ENCODE assay signal across 15 cellular contexts in the genomic region with DNA sequence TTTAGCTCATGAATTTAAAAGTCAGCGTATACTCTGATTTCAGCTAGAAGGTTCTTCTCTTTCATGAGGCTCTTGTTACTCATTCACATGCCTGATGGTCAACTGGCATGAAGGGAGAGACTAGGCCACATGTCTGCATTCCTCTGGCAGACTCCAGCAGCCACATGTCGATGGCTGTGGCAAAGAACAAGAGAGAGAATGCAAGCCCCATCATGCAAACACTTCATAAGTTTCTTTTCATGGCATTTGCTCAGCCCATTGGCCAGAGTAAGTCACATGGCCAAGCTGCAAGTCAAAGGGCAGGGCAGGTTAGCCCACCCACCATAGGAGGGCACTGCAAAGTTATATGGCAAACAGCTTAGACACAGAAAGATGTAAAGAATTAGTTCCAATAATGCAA. TPM values are rescaled to one million over a fixed set of nuclear protein-coding genes. Genes with fewer than 3 reads are reported as not detected.
DNase-seq lines count a peak whose midpoint lies in the region; ATAC-seq and TF ChIP-seq lines count a peak whose summit lies in the region.
"Had no signal": no experiment of that assay in that cellular context is flagged by ENCODE, and none has a peak within 500 bp of the region (broad histone marks: within the 10 kb centered on the region; RNA-seq: fewer than 3 reads in every experiment).

No MANE protein-coding gene starts in this region.

- H3K4me3 Mint-ChIP-seq in CD8-positive, alpha-beta T cell: no peak overlapping the region
- H3K4me3 Mint-ChIP-seq: naive thymus-derived CD4-positive, alpha-beta T cell had no signal

- POLR2A ChIA-PET in CD8-positive, alpha-beta T cell (lab: Charles Lee): no interaction called here

- ATAC-seq in HG02840 (IDR thresholded peaks at IDR 0.05; ENCODE audit: low FRiP score, unreplicated experiment): no peak
- ATAC-seq in CD8-positive, alpha-beta T cell: no peak
- ATAC-seq: naive thymus-derived CD4-positive, alpha-beta T cell; upper lobe of right lung had no signal

- H3K4me1 ChIP-seq in BE2C: peaks cover 8% of the 10 kb centered on the region
- no peaks in the 10 kb centered on the region for H3K4me1 ChIP-seq in CD8-positive, alpha-beta T cell (ENCODE audit: insufficient read depth, low read length)
- H3K4me1 ChIP-seq: upper lobe of right lung had no signal

- intact Hi-C loops in CD8-positive, alpha-beta T cell (cut with DNase I, micrococcal nuclease): loop anchor here in 1 of 2 experiments (10.0 kb wide), 1 partner anchor 588 kb away; no protein-coding TSS in a partner anchor

- H3K27me3 ChIP-seq in BE2C: no peaks in the 10 kb centered on the region
- no peaks in the 10 kb centered on the region for H3K27me3 ChIP-seq in CD8-positive, alpha-beta T cell (ENCODE audit: insufficient read depth, low read length)
- H3K27me3 ChIP-seq: ascending aorta, upper lobe of right lung had no signal

- H3K9me3 ChIP-seq in BE2C: no peaks in the 10 kb centered on the region
- no peaks in the 10 kb centered on the region for H3K9me3 ChIP-seq in CD8-positive, alpha-beta T cell (ENCODE audit: low read length)
- H3K9me3 ChIP-seq: ascending aorta, upper lobe of right lung had no signal

- no peak overlapping the region for H3K4me3 ChIP-seq in BE2C (ENCODE audit: low read depth, low read length)
- H3K4me3 ChIP-seq in CD8-positive, alpha-beta T cell (ENCODE audit: low read depth, low read length): no peak overlapping the region
- H3K4me3 ChIP-seq: ascending aorta, upper lobe of right lung had no signal

- H3K27ac Mint-ChIP-seq in CD8-positive, alpha-beta T cell: no peak overlapping the region
- H3K27ac Mint-ChIP-seq: naive thymus-derived CD4-positive, alpha-beta T cell had no signal

- H3K36me3 ChIP-seq in BE2C: peaks cover 16% of the 10 kb centered on the region; the same call in 1 of the 2 replicates
- no peaks in the 10 kb centered on the region for H3K36me3 ChIP-seq in CD8-positive, alpha-beta T cell (ENCODE audit: insufficient read depth, low read length)
- H3K36me3 ChIP-seq: ascending aorta, upper lobe of right lung had no signal

- H3K4me1 Mint-ChIP-seq in CD8-positive, alpha-beta T cell (ENCODE audit: low read depth): no peaks in the 10 kb centered on the region

- DNase-seq in BE2C (peak; percentile 13), KBM-7 (peak; percentile 36), amniotic epithelial cell (ENCODE audit: low read depth) (peak; percentile 42), kidney tubule cell (ENCODE audit: low spot score) (peak; percentile 96), iPS-NIHi7 (ENCODE audit: extremely low spot score) (no peak), D341Med (ENCODE audit: low spot score) (no peak)
- DNase-seq in CD8-positive, alpha-beta T cell: no peak
- DNase-seq: activated CD4-positive, CD25-positive, alpha-beta regulatory T cell treated with anti-CD3 and anti-CD28 coated beads, Interleukin-2, amount 50 U/mL, for 72 hours; DMS153; naive thymus-derived CD4-positive, alpha-beta T cell; stimulated activated CD4-positive, alpha-beta T cell treated with anti-CD3 and anti-CD28 coated beads, Interleukin-4, amount 100 ng/mL, for 4 hours; upper lobe of right lung had no signal

- in situ Hi-C loops in KBM-7 (cut with MboI; ENCODE audit: low pct_unique_long_range_greater_than_20kb, low sequenced_read_pairs): no loop called here

- no peak overlapping the region for H3K27ac ChIP-seq in CD8-positive, alpha-beta T cell (ENCODE audit: low read depth, low read length)
- H3K27ac ChIP-seq: ascending aorta, KMS-11, upper lobe of right lung had no signal

- H3K9me3 Mint-ChIP-seq in CD8-positive, alpha-beta T cell: no peaks in the 10 kb centered on the region

- CTCF ChIA-PET in CD8-positive, alpha-beta T cell (lab: Charles Lee): no interaction called here

- H3K27me3 Mint-ChIP-seq in CD8-positive, alpha-beta T cell (ENCODE audit: low read depth): no peaks in the 10 kb centered on the region
- H3K27me3 Mint-ChIP-seq: naive thymus-derived CD4-positive, alpha-beta T cell had no signal

- TF ChIP-seq CTCF in BE2C (IDR thresholded peaks at IDR 0.05; ENCODE audit: low read depth, low read length): no peak
- no peak for TF ChIP-seq CTCF in CD8-positive, alpha-beta T cell (IDR thresholded peaks at IDR 0.05)

- H3K36me3 Mint-ChIP-seq in CD8-positive, alpha-beta T cell: peaks cover 12% of the 10 kb centered on the region

RNA-seq across cellular contexts. Expression of gene KCNV2, which starts 5.4 kb away (rescaled TPM):
- polyA plus RNA-seq in BE2C (2012; ENCODE audit: insufficient read depth, insufficient read length, low read depth): 1.8 TPM
- total RNA-seq in CD8-positive, alpha-beta T cell: not detected
- total RNA-seq: ascending aorta; naive thymus-derived CD4-positive, alpha-beta T cell; upper lobe of right lung had no signal
- polyA plus RNA-seq: naive thymus-derived CD4-positive, alpha-beta T cell had no signal

Comparison
In these comparisons a context has a peak if more than half of its experiments do, and no peak if none do; other contexts are left out.
1. DNase-seq: peak in BE2C (single experiment), KBM-7 (single experiment), amniotic epithelial cell (single experiment) and kidney tubule cell (single experiment); none in CD8-positive, alpha-beta T cell (0 of 7), iPS-NIHi7 (single experiment) and D341Med (single experiment).